ENCODE assay signal across 1 cellular context in genomic region chrX:102672876-102673275, GRCh38.
TF ChIP-seq lines count a peak whose summit lies in the region.

No MANE protein-coding gene starts in this region.

TF ChIP-seq in HepG2, 621 proteins besides CTCF, POLR2A, EP300 and RAD21:
- no peak for TF ChIP-seq RFX1 (IDR thresholded peaks at IDR 0.05)
- no peak for TF ChIP-seq ZNF362 (CRISPR knock-in tag; IDR thresholded peaks at IDR 0.05; ENCODE audit: borderline replicate concordance)
- TF ChIP-seq GMEB1 (CRISPR knock-in tag; IDR thresholded peaks at IDR 0.05; ENCODE audit: borderline replicate concordance): no peak
- no peak for TF ChIP-seq SCMH1 (CRISPR knock-in tag; IDR thresholded peaks at IDR 0.05; ENCODE audit: borderline replicate concordance)
- TF ChIP-seq TRAFD1 (CRISPR knock-in tag; IDR thresholded peaks at IDR 0.05; ENCODE audit: borderline replicate concordance): no peak
